Comparison of ENCODE assay signal across 8 cellular contexts in the genomic region with DNA sequence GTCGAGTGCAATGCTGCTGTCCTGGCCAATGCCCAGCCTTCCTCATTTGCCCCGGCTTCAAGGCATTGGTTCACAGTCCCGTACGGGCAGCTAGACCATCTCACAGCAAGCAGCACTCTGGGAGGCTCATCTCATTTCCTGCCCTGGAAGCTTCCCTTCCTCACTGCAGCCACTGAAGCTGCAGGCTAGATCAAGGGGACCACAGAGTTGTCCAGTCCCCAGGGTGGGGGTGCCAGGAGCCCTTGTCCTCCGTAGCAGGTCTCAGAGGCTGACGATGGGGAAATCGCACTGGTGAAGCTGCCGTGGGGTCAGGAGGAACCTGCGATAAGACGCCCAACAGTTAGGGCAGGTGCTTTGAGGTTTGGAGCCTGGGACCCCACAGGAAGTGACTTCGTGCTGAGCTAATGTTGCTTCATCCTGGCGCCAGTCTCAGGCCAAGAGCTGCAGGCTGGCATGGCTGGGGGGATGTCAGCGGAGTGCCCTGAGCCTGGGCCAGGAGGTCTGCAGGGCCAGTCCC. TPM values are rescaled to one million over a fixed set of nuclear protein-coding genes. Genes with fewer than 3 reads are reported as not detected.
A peak's percentile ranks its signal among the peaks of the same experiment; 100 is the strongest.
DNase-seq lines count a peak whose midpoint lies in the region; ATAC-seq and TF ChIP-seq lines count a peak whose summit lies in the region.

A gene with protein sequence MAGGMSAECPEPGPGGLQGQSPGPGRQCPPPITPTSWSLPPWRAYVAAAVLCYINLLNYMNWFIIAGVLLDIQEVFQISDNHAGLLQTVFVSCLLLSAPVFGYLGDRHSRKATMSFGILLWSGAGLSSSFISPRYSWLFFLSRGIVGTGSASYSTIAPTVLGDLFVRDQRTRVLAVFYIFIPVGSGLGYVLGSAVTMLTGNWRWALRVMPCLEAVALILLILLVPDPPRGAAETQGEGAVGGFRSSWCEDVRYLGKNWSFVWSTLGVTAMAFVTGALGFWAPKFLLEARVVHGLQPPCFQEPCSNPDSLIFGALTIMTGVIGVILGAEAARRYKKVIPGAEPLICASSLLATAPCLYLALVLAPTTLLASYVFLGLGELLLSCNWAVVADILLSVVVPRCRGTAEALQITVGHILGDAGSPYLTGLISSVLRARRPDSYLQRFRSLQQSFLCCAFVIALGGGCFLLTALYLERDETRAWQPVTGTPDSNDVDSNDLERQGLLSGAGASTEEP (plus strand): TSS at position 426 of the 517 bp plus-strand sequence. CDS start 28 bp downstream, at position 454.

- no peak within 1 kb of the TSS for H3K4me2 ChIP-seq in PC-9

- H3F3A ChIP-seq in PC-9 (ENCODE audit: insufficient read depth, low read depth) = peaks cover 11% of the 10 kb centered on the region; the same call in 1 of the 2 replicates

- no peaks in the 10 kb centered on the region for H3K27me3 ChIP-seq in PC-9 (ENCODE audit: insufficient read depth, low read depth)
- no peaks in the 10 kb centered on the region for H3K27me3 ChIP-seq in spleen (replicated peaks in 1 of 7)

- intact Hi-C loops in PC-9 (cut with micrococcal nuclease; ENCODE audit: unreplicated experiment) (no loop called here), spleen (cut with DNase I; ENCODE audit: low total_unique reads) (no loop called here)

- H3K27ac ChIP-seq in PC-9 (no peak within 1 kb of the TSS), spleen (peak within 1 kb of the TSS in 3 of 8 donors; percentile 38 to 57 (median 47))

- DNase-seq in GM10248 (ENCODE audit: extremely low spot score) (peak; percentile 27), PC-9 (no peak), spleen (peak; percentile 80)
- peak; percentile 67 for DNase-seq in activated effector memory CD4-positive, alpha-beta T cell treated with anti-CD3 and anti-CD28 coated beads, Interleukin-2, amount 50 U/mL, for 16 hours

- no TSS peak for BruUV-seq in PC-9 (replicated peaks; lab: Mats Ljungman, UMichigan)

- no peak for ATAC-seq in HG02981 (IDR thresholded peaks at IDR 0.05; ENCODE audit: unreplicated experiment)
- no peak for ATAC-seq in HG03571 (IDR thresholded peaks at IDR 0.05; ENCODE audit: unreplicated experiment)
- no peak for ATAC-seq in HG02571 (IDR thresholded peaks at IDR 0.05; ENCODE audit: unreplicated experiment)
- no peak for ATAC-seq in HG03097 (IDR thresholded peaks at IDR 0.05; ENCODE audit: low FRiP score, unreplicated experiment)

- H3K9me2 ChIP-seq in PC-9 (ENCODE audit: insufficient read depth) = no peaks in the 10 kb centered on the region

- no peaks in the 10 kb centered on the region for H3K79me2 ChIP-seq in PC-9 (ENCODE audit: low read depth)

- POLR2A ChIA-PET in GM10248 (lab: Yijun Ruan, JAX) = no interaction called here
- POLR2A ChIA-PET in PC-9 (lab: Charles Lee; ENCODE audit: unreplicated experiment) = interaction anchor here (0.6 kb wide), 1 partner anchor 619 kb away, joined by 3 read pairs; no protein-coding TSS in a partner anchor

- CTCF ChIA-PET in GM10248 (lab: Yijun Ruan, JAX) = no interaction called here
- CTCF ChIA-PET in PC-9 (lab: Charles Lee) = no interaction called here

- TF ChIP-seq POLR2A in spleen (IDR thresholded peaks at IDR 0.05) = no peak

- H4K20me1 ChIP-seq in PC-9 (ENCODE audit: insufficient read depth) = no peaks in the 10 kb centered on the region

- H3K4me1 ChIP-seq in PC-9 (replicated peaks; ENCODE audit: insufficient read depth) (no peaks in the 10 kb centered on the region), spleen (peaks cover 0 to 55% (median 24%) of the 10 kb centered on the region in 6 donors)

- H3K4me3 ChIP-seq in PC-9 (no peak within 1 kb of the TSS), spleen (peak within 1 kb of the TSS in 2 of 8 donors; percentile 7 to 52)

- no peaks in the 10 kb centered on the region for H3K9me3 ChIP-seq in PC-9 (ENCODE audit: insufficient read depth, low read depth)
- H3K9me3 ChIP-seq in spleen = no peaks in the 10 kb centered on the region

- no peak within 1 kb of the TSS for H2AFZ ChIP-seq in PC-9

- H3K36me3 ChIP-seq in PC-9 (ENCODE audit: low read depth) = no peaks in the 10 kb centered on the region
- no peaks in the 10 kb centered on the region for H3K36me3 ChIP-seq in spleen

- 12 to 23% (median 18%) methylated on average over 9 to 13 of the region's 13 CpGs for WGBS in spleen, 5 donors

- TF ChIP-seq CTCF in GM10248 (IDR thresholded peaks at IDR 0.05; ENCODE audit: control extremely low read depth, extremely low read depth, low read depth, missing control alignments) = no peak
- no peak for TF ChIP-seq CTCF in PC-9 (conservative IDR thresholded peaks at IDR 0.05)
- TF ChIP-seq CTCF in spleen (IDR thresholded peaks at IDR 0.05 in 8 of 11, conservative IDR thresholded peaks at IDR 0.05 in 3 of 11) = no peak

RNA-seq across cellular contexts. Expression of the gene that starts here (rescaled TPM):
- total RNA-seq in PC-9 (2021) (14.8 and 15.9 TPM in 2 replicates), spleen (1 to 10 TPM; 1.1 to 4.7 (median 3.6) TPM)
- 1 to 10 TPM; 2.8 to 7.2 (median 4.3) TPM for polyA plus RNA-seq in spleen

Comparison
In these comparisons a context has a peak if more than half of its experiments do, and no peak if none do; other contexts are left out.
1. DNase-seq: peak in GM10248 (single experiment), activated effector memory CD4-positive, alpha-beta T cell treated with anti-CD3 and anti-CD28 coated beads, Interleukin-2, amount 50 U/mL, for 16 hours (single experiment) and spleen (single experiment); none in PC-9 (0 of 2).